ENCODE assay signal across 18 cellular contexts in the genomic region with DNA sequence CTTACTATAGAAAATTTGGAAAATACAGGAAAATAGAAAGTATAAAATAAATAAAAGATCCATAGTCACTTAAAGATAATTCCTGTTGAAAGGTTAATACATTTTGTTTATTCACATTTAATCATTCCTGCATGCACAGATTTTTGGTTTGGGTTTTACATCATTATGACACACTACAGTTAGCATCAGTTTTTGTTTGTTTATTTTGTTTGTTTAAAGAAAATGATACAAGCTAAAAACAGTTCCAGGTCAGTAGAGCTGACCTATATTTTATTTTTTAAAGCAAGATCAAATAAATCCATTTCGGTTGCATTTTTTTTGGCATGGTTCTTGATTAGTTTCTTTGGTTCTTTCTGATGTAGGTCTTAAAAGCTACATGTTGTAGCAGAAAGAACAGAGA.
DNase-seq lines count a peak whose midpoint lies in the region; TF ChIP-seq lines count a peak whose summit lies in the region.
"Had no signal": no experiment of that assay in that cellular context is flagged by ENCODE, and none has a peak within 500 bp of the region (broad histone marks: within the 10 kb centered on the region; RNA-seq: fewer than 3 reads in every experiment).

No MANE protein-coding gene starts in this region.

- H3K4me3 ChIP-seq in SJSA1 (no peak overlapping the region), smooth muscle cell (no peak overlapping the region)
- H3K4me3 ChIP-seq: BLaER1, GM23248 had no signal

- H3K9ac ChIP-seq in smooth muscle cell (ENCODE audit: low read depth), result peak overlapping the region; percentile 16
- H3K9ac ChIP-seq: BLaER1, GM23248 had no signal

- H3K27ac ChIP-seq in SJSA1 (0 out of 2 replicates have a peak overlapping the region, but pooled peaks have one; percentile 28), epithelial cell of prostate (peak overlapping the region; percentile 8), smooth muscle cell (ENCODE audit: low read depth) (peak overlapping the region; percentile 67)
- H3K27ac ChIP-seq: BLaER1, GM23248, HL-60 had no signal

- DNase-seq in HCEC 1CT, result peak; percentile 30
- no peak for DNase-seq in SJSA1 (ENCODE audit: low read depth in 1 of 2, low spot score in 2 of 2)
- DNase-seq in epithelial cell of prostate (ENCODE audit: low read depth, low spot score), result no peak
- DNase-seq in smooth muscle cell (lab: John Stamatoyannopoulos, UW; ENCODE audit: unreplicated experiment), result no peak
- no peak for DNase-seq in islet precursor cell
- DNase-seq in NCI-H1694 treated with DMSO at 0.1 percent for 48 hours (lab: John Stamatoyannopoulos, UW), result no peak
- DNase-seq in D341Med (ENCODE audit: low spot score), result no peak
- DNase-seq: AML-193; Caco-2; CD8-positive, alpha-beta memory T cell; DMS 273 treated with DMSO at 0.1 percent for 48 hours; DMS79 treated with DMSO at 0.1 percent for 48 hours; EL; GDM1; GM23248; KG1 had no signal

- no peaks in the 10 kb centered on the region for H3K79me2 ChIP-seq in smooth muscle cell (ENCODE audit: low read depth)

- H3F3A ChIP-seq in smooth muscle cell (ENCODE audit: low read depth), result no peaks in the 10 kb centered on the region

- no peak for TF ChIP-seq CTCF in smooth muscle cell (IDR thresholded peaks at IDR 0.05; ENCODE audit: borderline replicate concordance, insufficient read depth, poor library complexity, severe bottlenecking)

- H4K20me1 ChIP-seq in smooth muscle cell (ENCODE audit: low read depth), result no peaks in the 10 kb centered on the region
- H4K20me1 ChIP-seq: BLaER1 had no signal

- WGBS in smooth muscle cell (ENCODE audit: low lambda C conversion rate), result 97% methylated on average over 1 of the region's 1 CpG

- H3K9me3 ChIP-seq in SJSA1 (replicated peaks), result no peaks in the 10 kb centered on the region
- no peaks in the 10 kb centered on the region for H3K9me3 ChIP-seq in smooth muscle cell (replicated peaks; ENCODE audit: low read depth)
- H3K9me3 ChIP-seq: BLaER1, Caco-2 had no signal

- no peaks in the 10 kb centered on the region for H3K27me3 ChIP-seq in SJSA1 (replicated peaks)
- no peaks in the 10 kb centered on the region for H3K27me3 ChIP-seq in smooth muscle cell (ENCODE audit: low read depth)
- H3K27me3 ChIP-seq: BLaER1 had no signal

- H2AFZ ChIP-seq in smooth muscle cell (ENCODE audit: low read depth), result peak overlapping the region; percentile 68
- H2AFZ ChIP-seq: GM23248 had no signal

- H3K4me2 ChIP-seq in smooth muscle cell, result peak overlapping the region; percentile 66
- H3K4me2 ChIP-seq: BLaER1 had no signal

- H3K36me3 ChIP-seq in SJSA1 (no peaks in the 10 kb centered on the region), smooth muscle cell (ENCODE audit: low read depth) (no peaks in the 10 kb centered on the region)
- H3K36me3 ChIP-seq: BLaER1 had no signal

- peaks cover 29% of the 10 kb centered on the region for H3K4me1 ChIP-seq in SJSA1 (replicated peaks)
- peaks cover 9% of the 10 kb centered on the region for H3K4me1 ChIP-seq in smooth muscle cell (ENCODE audit: low read depth)
- H3K4me1 ChIP-seq: BLaER1, Caco-2 had no signal

Comparison
In these comparisons a context has a peak if more than half of its experiments do, and no peak if none do; other contexts are left out.
1. H3K27ac ChIP-seq: peak in every context shown above with its lines; median percentile 67 in smooth muscle cell; 28 in SJSA1; 8 in epithelial cell of prostate.